In genomic region chr1:223374064-223374610, GRCh38 we compare ENCODE assay signal across 19 cellular contexts. TPM values are rescaled to one million over a fixed set of nuclear protein-coding genes. Genes with fewer than 3 reads are reported as not detected.
DNase-seq lines count a peak whose midpoint lies in the region; ATAC-seq and TF ChIP-seq lines count a peak whose summit lies in the region.
"Had no signal": no experiment of that assay in that cellular context is flagged by ENCODE, and none has a peak within 500 bp of the region (broad histone marks: within the 10 kb centered on the region; RNA-seq: fewer than 3 reads in every experiment).

No MANE protein-coding gene starts in this region.

- no peaks in the 10 kb centered on the region for H3K79me2 ChIP-seq in H9 (ENCODE audit: insufficient read depth, low read length)

- H3K9ac ChIP-seq in H9 (ENCODE audit: extremely low read depth, insufficient read length, low read length) (no peak overlapping the region), endodermal cell (ENCODE audit: extremely low read depth, low read length, poor library complexity, severe bottlenecking) (no peak overlapping the region)
- H3K9ac ChIP-seq: KMS-11 had no signal

- H3K4me1 ChIP-seq in H9 (ENCODE audit: insufficient read depth, low read length) (no peaks in the 10 kb centered on the region), endodermal cell (ENCODE audit: control insufficient read depth, insufficient read depth, low read length) (no peaks in the 10 kb centered on the region)
- H3K4me1 ChIP-seq: A549, Caco-2 had no signal

- peaks cover 19% of the 10 kb centered on the region for H3K27me3 Mint-ChIP-seq in H9 (ENCODE audit: low read depth)
- H3K27me3 Mint-ChIP-seq in WTC11 (ENCODE audit: low read depth): peaks cover 37% of the 10 kb centered on the region
- peaks cover 33% of the 10 kb centered on the region for H3K27me3 Mint-ChIP-seq in endodermal cell (ENCODE audit: insufficient read depth)

- no peaks in the 10 kb centered on the region for H3K27me3 ChIP-seq in H9 (ENCODE audit: insufficient read depth, low read length)
- H3K27me3 ChIP-seq in endodermal cell (ENCODE audit: control insufficient read depth, insufficient read depth, low read length, poor library complexity, severe bottlenecking): no peaks in the 10 kb centered on the region

- H2BK12ac ChIP-seq in H9 (ENCODE audit: insufficient read length, low read depth, low read length): no peak overlapping the region

- DNase-seq in EH (ENCODE audit: low read depth) (peak; percentile 1), H9 (no peak), WTC11 (ENCODE audit: low spot score) (no peak), endodermal cell (peak; percentile 57)
- DNase-seq in activated CD4-positive, CD25-positive, alpha-beta regulatory T cell treated with anti-CD3 and anti-CD28 coated beads, Interleukin-2, amount 50 U/mL, for 72 hours: no peak
- DNase-seq in activated T-cell treated with anti-CD3 and anti-CD28 coated beads, Interleukin-2, amount 50 U/mL, for 48 hours: no peak
- DNase-seq: AML-193; Caco-2; CD4-positive, alpha-beta T cell; GF-D8; HCEC 1CT had no signal

- POLR2A ChIA-PET in WTC11 (lab: Charles Lee): no interaction called here

- H3K27ac Mint-ChIP-seq in H9 (no peak overlapping the region), WTC11 (no peak overlapping the region), endodermal cell (no peak overlapping the region)
- H3K27ac Mint-ChIP-seq: CD4-positive, alpha-beta T cell had no signal

- no peaks in the 10 kb centered on the region for H3K79me1 ChIP-seq in H9 (ENCODE audit: insufficient read depth, low read depth, low read length, poor library complexity, severe bottlenecking)

- H4K91ac ChIP-seq in H9 (ENCODE audit: insufficient read length, low read depth, low read length): no peak overlapping the region

- no peak overlapping the region for H3K4me2 ChIP-seq in H9 (ENCODE audit: insufficient read depth, insufficient read length, low read length)
- H3K4me2 ChIP-seq: A549, KMS-11 had no signal

- no peak overlapping the region for H2BK15ac ChIP-seq in H9 (ENCODE audit: low read depth, low read length)

- H4K5ac ChIP-seq in H9 (ENCODE audit: insufficient read length, low read depth, low read length): no peak overlapping the region

- no peak overlapping the region for H2BK20ac ChIP-seq in H9 (ENCODE audit: low read depth, low read length, poor library complexity, severe bottlenecking)

- no peak overlapping the region for H3K14ac ChIP-seq in H9 (ENCODE audit: insufficient read depth, low read length)

- H3K36me3 Mint-ChIP-seq in H9 (ENCODE audit: insufficient read depth in 1 of 3, low read depth in 3 of 3): peaks cover 0 to 14% (median 0%) of the 10 kb centered on the region in 3 experiments; a peak in 4 of 7 replicates
- peaks cover 3% of the 10 kb centered on the region; the same call in 1 of the 2 replicates for H3K36me3 Mint-ChIP-seq in WTC11
- H3K36me3 Mint-ChIP-seq in endodermal cell (ENCODE audit: low read depth): no peaks in the 10 kb centered on the region

- H3K36me3 ChIP-seq in endodermal cell (ENCODE audit: control insufficient read depth, insufficient read depth, low read length): no peaks in the 10 kb centered on the region

- H3K9me3 ChIP-seq in H9 (ENCODE audit: control insufficient read depth, low read depth, low read length): no peaks in the 10 kb centered on the region
- H3K9me3 ChIP-seq in endodermal cell (ENCODE audit: control insufficient read depth, low read length): peaks cover 10% of the 10 kb centered on the region

- H3K27ac ChIP-seq in H9 (ENCODE audit: insufficient read length, low read depth, low read length): no peak overlapping the region
- H3K27ac ChIP-seq in endodermal cell (ENCODE audit: low read depth, low read length): no peak overlapping the region
- H3K27ac ChIP-seq: 22Rv1, A549, C4-2B, KMS-11 had no signal

- no peak overlapping the region for H3K4me3 ChIP-seq in endodermal cell (ENCODE audit: low read length)
- H3K4me3 ChIP-seq: A549 had no signal

- no peaks in the 10 kb centered on the region for H4K20me1 ChIP-seq in H9 (ENCODE audit: control insufficient read depth, insufficient read depth, insufficient read length)

- peaks cover 21 to 25% of the 10 kb centered on the region in 2 experiments for H3K9me3 Mint-ChIP-seq in H9
- H3K9me3 Mint-ChIP-seq in WTC11: peaks cover 25% of the 10 kb centered on the region
- peaks cover 18% of the 10 kb centered on the region for H3K9me3 Mint-ChIP-seq in endodermal cell

- H3K4ac ChIP-seq in H9 (ENCODE audit: low read depth, low read length): no peak overlapping the region

- CTCF ChIA-PET in WTC11 (lab: Charles Lee): interaction anchor here (1.1 to 1.3 kb wide), 5 partner anchors 10 to 310 kb away, joined by 3 to 23 read pairs (median 6); partner anchors contain the start of gene SUSD4

- H3K4me3 Mint-ChIP-seq in H9: no peak overlapping the region
- no peak overlapping the region for H3K4me3 Mint-ChIP-seq in WTC11
- H3K4me3 Mint-ChIP-seq in endodermal cell: no peak overlapping the region
- H3K4me3 Mint-ChIP-seq: CD4-positive, alpha-beta T cell; IgD-negative memory B cell had no signal

- H2AFZ ChIP-seq in H9 (ENCODE audit: low read length): no peak overlapping the region

- H2BK120ac ChIP-seq in H9 (ENCODE audit: low read depth, low read length, poor library complexity, severe bottlenecking): no peak overlapping the region

- H2BK5ac ChIP-seq in H9 (ENCODE audit: insufficient read length, low read length): no peak overlapping the region

- no peak overlapping the region for H3K23ac ChIP-seq in H9 (ENCODE audit: insufficient read length, low read depth, low read length)

- H3K4me1 Mint-ChIP-seq in H9: peaks cover 0 to 2% of the 10 kb centered on the region in 2 experiments; a peak in 1 of 4 replicates
- H3K4me1 Mint-ChIP-seq in WTC11: no peaks in the 10 kb centered on the region
- no peaks in the 10 kb centered on the region for H3K4me1 Mint-ChIP-seq in endodermal cell
- H3K4me1 Mint-ChIP-seq: IgD-negative memory B cell had no signal

- peak; percentile 88 for ATAC-seq in WTC11
- ATAC-seq in GM19455 (IDR thresholded peaks at IDR 0.05; ENCODE audit: unreplicated experiment): no peak
- ATAC-seq: A549, HepG2 had no signal

- no peak overlapping the region for H3K56ac ChIP-seq in H9 (ENCODE audit: insufficient read length, low read depth, low read length)

- H3T11ph ChIP-seq in H9 (ENCODE audit: low read length): no peak overlapping the region

- no peak overlapping the region for H2AK5ac ChIP-seq in H9 (ENCODE audit: insufficient read length, low read length)

- no peak overlapping the region for H3K18ac ChIP-seq in H9 (ENCODE audit: insufficient read length, low read depth, low read length)

- no peaks in the 10 kb centered on the region for H3K23me2 ChIP-seq in H9 (ENCODE audit: insufficient read length, low read depth, low read length, poor library complexity, severe bottlenecking)

- TF ChIP-seq CTCF in H9 (conservative IDR thresholded peaks at IDR 0.05): peak; percentile 30; the same call in 2 of the 3 replicates
- TF ChIP-seq CTCF in WTC11 (IDR thresholded peaks at IDR 0.05): no peak
- TF ChIP-seq CTCF in endodermal cell (conservative IDR thresholded peaks at IDR 0.05): peak; percentile 29

- no CpG with 5 or more reads among the region's 4 CpGs for WGBS in H9 (ENCODE audit: extremely low coverage, insufficient read length, low lambda C conversion rate)
- 75 to 83% methylated on average over 1 to 4 of the region's 4 CpGs for WGBS in endodermal cell (ENCODE audit: insufficient coverage in 1 of 2, insufficient read length in 1 of 2), 2 experiments

- H4K8ac ChIP-seq in H9 (replicated peaks; ENCODE audit: insufficient read length, low read depth, low read length): no peak overlapping the region

TF ChIP-seq in WTC11, 78 proteins besides CTCF, POLR2A, EP300 and RAD21 (continues in another document):
- TF ChIP-seq TEAD1 (CRISPR knock-in tag; IDR thresholded peaks at IDR 0.05): no peak
- TF ChIP-seq USF1 (CRISPR knock-in tag; IDR thresholded peaks at IDR 0.05): peak; percentile 89
- no peak for TF ChIP-seq ZNF281 (CRISPR knock-in tag; IDR thresholded peaks at IDR 0.05)
- no peak for TF ChIP-seq TCF7 (CRISPR knock-in tag; IDR thresholded peaks at IDR 0.05; ENCODE audit: low read depth)

RNA-seq across cellular contexts. Expression of gene SUSD4, which starts 10.2 kb away (rescaled TPM):
- 3.5 and 4.2 TPM in 2 replicates for total RNA-seq in H9 (2021)
- 1.8 to 2.6 TPM (median 2.6 TPM) in 3 replicates for total RNA-seq in WTC11 (2021)
- total RNA-seq in endodermal cell: under 1 TPM; 0.58 to 0.92 TPM
- polyA plus RNA-seq in endodermal cell (2013, experiment 1 of 2): 2.3 TPM
- 2.8 TPM for polyA plus RNA-seq in endodermal cell (2013, experiment 2 of 2)
- total RNA-seq: HepG2 had no signal
- polyA plus RNA-seq: HepG2 had no signal

RNA-seq across cellular contexts. Expression of gene CCDC185, which starts 19.1 kb away (rescaled TPM):
- total RNA-seq in H9 (2021): not detected in 2 replicates
- total RNA-seq in WTC11 (2021): not detected in 3 replicates
- total RNA-seq in endodermal cell: not detected
- polyA plus RNA-seq in endodermal cell (2013, experiment 1 of 2): not detected
- not detected for polyA plus RNA-seq in endodermal cell (2013, experiment 2 of 2)
- total RNA-seq: Caco-2; CD4-positive, alpha-beta T cell; HepG2 had no signal
- polyA plus RNA-seq: BJ, HepG2, IgD-negative memory B cell had no signal

Comparison
In these comparisons a context has a peak if more than half of its experiments do, and no peak if none do; other contexts are left out.
1. DNase-seq: peak in EH (single experiment) and endodermal cell (single experiment); none in H9 (single experiment), WTC11 (single experiment), activated CD4-positive, CD25-positive, alpha-beta regulatory T cell treated with anti-CD3 and anti-CD28 coated beads, Interleukin-2, amount 50 U/mL, for 72 hours (single experiment) and activated T-cell treated with anti-CD3 and anti-CD28 coated beads, Interleukin-2, amount 50 U/mL, for 48 hours (0 of 2).